In genomic region chr13:53189162-53189561, GRCh38 we compare ENCODE assay signal across 14 cellular contexts.
DNase-seq lines count a peak whose midpoint lies in the region; ATAC-seq, FAIRE-seq and TF ChIP-seq lines count a peak whose summit lies in the region.
"Had no signal": no experiment of that assay in that cellular context is flagged by ENCODE, and none has a peak within 500 bp of the region (broad histone marks: within the 10 kb centered on the region; RNA-seq: fewer than 3 reads in every experiment).

No MANE protein-coding gene starts in this region.

- ATAC-seq in lower lobe of right lung, result no peak
- ATAC-seq: left lobe of liver; stimulated activated effector memory CD8-positive, alpha-beta T cell treated with anti-CD3 and anti-CD28 coated beads, Interleukin-12 subunit alpha, Interleukin-12 subunit beta, amount 100 ng/mL, for 72 hours had no signal

- H3K4me3 ChIP-seq in LNCaP clone FGC (ENCODE audit: low read depth, low read length) (no peak overlapping the region), small intestine (ENCODE audit: low read depth in 1 of 2, low read length in 2 of 2) (no peak overlapping the region), lower lobe of right lung (no peak overlapping the region)
- H3K4me3 ChIP-seq: thyroid gland had no signal

- no peaks in the 10 kb centered on the region for H3K27me3 ChIP-seq in small intestine (ENCODE audit: control insufficient read depth in 2 of 2, insufficient read depth in 2 of 2, low read length in 2 of 2)
- H3K27me3 ChIP-seq in lower lobe of right lung (ENCODE audit: low read depth), result no peaks in the 10 kb centered on the region
- H3K27me3 ChIP-seq: thyroid gland had no signal

- peak; percentile 25; the same call in 1 of the 2 replicates for TF ChIP-seq CTCF in LNCaP clone FGC (IDR thresholded peaks at IDR 0.05; ENCODE audit: control insufficient read depth, extremely low read depth, insufficient read depth)
- TF ChIP-seq CTCF in VCaP (conservative IDR thresholded peaks at IDR 0.05), result peak; percentile 58
- TF ChIP-seq CTCF in lower lobe of right lung (IDR thresholded peaks at IDR 0.05), result no peak

- 28 to 48% (median 46%) methylated on average over 1 of the region's 1 CpG for WGBS in small intestine, 3 donors

- DNase-seq in NCI-H345 (lab: John Stamatoyannopoulos, UW), result peak; percentile 1
- no peak for DNase-seq in NCI-H345 treated with DMSO at 0.1 percent for 48 hours (lab: John Stamatoyannopoulos, UW; ENCODE audit: unreplicated experiment)
- DNase-seq in LNCaP clone FGC (ENCODE audit: low read depth), result no peak
- peak; percentile 3 for DNase-seq in small intestine
- DNase-seq in caudate nucleus (lab: John Stamatoyannopoulos, UW), result no peak
- DNase-seq in SKM-1 treated with dmso at 0.1 percent for 144 hours (lab: John Stamatoyannopoulos, UW; ENCODE audit: unreplicated experiment), result no peak
- no peak for DNase-seq in lower lobe of right lung
- DNase-seq: GOT3, NCI-H2029, nucleus accumbens, thyroid gland had no signal

- intact Hi-C loops in lower lobe of right lung (cut with DNase I), result no loop called here

- H3K27ac ChIP-seq in VCaP (no peak overlapping the region), small intestine (ENCODE audit: low read depth in 1 of 2, low read length in 1 of 2) (no peak overlapping the region), caudate nucleus (ENCODE audit: low read depth, low read length) (no peak overlapping the region), lower lobe of right lung (no peak overlapping the region)
- H3K27ac ChIP-seq: thyroid gland had no signal

- no peaks in the 10 kb centered on the region for H3K36me3 ChIP-seq in small intestine (ENCODE audit: control insufficient read depth in 2 of 2, insufficient read depth in 2 of 2, low read length in 2 of 2)
- no peaks in the 10 kb centered on the region for H3K36me3 ChIP-seq in lower lobe of right lung
- H3K36me3 ChIP-seq: thyroid gland had no signal

- FAIRE-seq in small intestine (lab: Jason Lieb, UNC), result no peak

- no peaks in the 10 kb centered on the region for H3K4me1 ChIP-seq in small intestine (ENCODE audit: control insufficient read depth in 2 of 2, insufficient read depth in 1 of 2, low read depth in 1 of 2, low read length in 1 of 2)
- H3K4me1 ChIP-seq in lower lobe of right lung, result no peaks in the 10 kb centered on the region
- H3K4me1 ChIP-seq: thyroid gland had no signal

- no peaks in the 10 kb centered on the region for H3K9me3 ChIP-seq in small intestine (ENCODE audit: control insufficient read depth, low read depth)
- H3K9me3 ChIP-seq in lower lobe of right lung, result no peaks in the 10 kb centered on the region
- H3K9me3 ChIP-seq: thyroid gland had no signal

Comparison
In these comparisons a context has a peak if more than half of its experiments do, and no peak if none do; other contexts are left out.
1. DNase-seq: peak in NCI-H345 (single experiment) and small intestine (single experiment); none in NCI-H345 treated with DMSO at 0.1 percent for 48 hours (single experiment), LNCaP clone FGC (single experiment), caudate nucleus (0 of 61), SKM-1 treated with dmso at 0.1 percent for 144 hours (single experiment) and lower lobe of right lung (single experiment).